8 cellular contexts compared by ENCODE assay signal in genomic region chr18:63162271-63163014, GRCh38.
DNase-seq lines count a peak whose midpoint lies in the region; ATAC-seq and TF ChIP-seq lines count a peak whose summit lies in the region.

No MANE protein-coding gene starts in this region.

- H3K9ac ChIP-seq in SU-DHL-6 (ENCODE audit: low read length) = peak overlapping the region; percentile 67

- intact Hi-C loops in thyroid gland (cut with DNase I) = no loop called here

- no peaks in the 10 kb centered on the region; the same call in 1 of the 2 replicates for H4K20me1 ChIP-seq in SU-DHL-6 (ENCODE audit: low read depth, low read length)

- 86% methylated on average over 7 of the region's 7 CpGs for WGBS in thyroid gland, 2 donors

- H3K4me2 ChIP-seq in SU-DHL-6 (ENCODE audit: low read depth, low read length, poor library complexity, severe bottlenecking) = peak overlapping the region; percentile 75

- TF ChIP-seq POLR2A in thyroid gland (IDR thresholded peaks at IDR 0.05) = no peak

- H3K4me3 ChIP-seq in SU-DHL-6 (ENCODE audit: insufficient read depth, low read length, poor library complexity, severe bottlenecking) (peak overlapping the region; percentile 21), thyroid gland (replicated peaks in 1 of 3) (no peak overlapping the region)

- peaks cover 72% of the 10 kb centered on the region for H3F3A ChIP-seq in SU-DHL-6 (ENCODE audit: insufficient read depth)

- H3K9me3 ChIP-seq in SU-DHL-6 (ENCODE audit: insufficient read depth, low read length) (no peaks in the 10 kb centered on the region), thyroid gland (no peaks in the 10 kb centered on the region)

- no peaks in the 10 kb centered on the region for H3K9me2 ChIP-seq in SU-DHL-6 (replicated peaks; ENCODE audit: insufficient read depth, low read length)

- no peak for TF ChIP-seq CTCF in SU-DHL-6 (IDR thresholded peaks at IDR 0.05; ENCODE audit: insufficient read depth, low read length, poor library complexity, severe bottlenecking)
- TF ChIP-seq CTCF in thyroid gland (IDR thresholded peaks at IDR 0.05) = no peak

- H3K36me3 ChIP-seq in SU-DHL-6 (ENCODE audit: low read length) (no peaks in the 10 kb centered on the region), thyroid gland (no peaks in the 10 kb centered on the region)

- peak; percentile 15 for ATAC-seq in GM18870 (IDR thresholded peaks at IDR 0.05; ENCODE audit: unreplicated experiment)
- peak; percentile 19 for ATAC-seq in HG02852 (IDR thresholded peaks at IDR 0.05; ENCODE audit: unreplicated experiment)

- no peaks in the 10 kb centered on the region for H3K27me3 ChIP-seq in SU-DHL-6 (ENCODE audit: low read length)
- H3K27me3 ChIP-seq in thyroid gland = no peaks in the 10 kb centered on the region

- H2AFZ ChIP-seq in SU-DHL-6 (ENCODE audit: low read depth, low read length, severe bottlenecking) = no peak overlapping the region

- peaks cover 13 to 53% of the 10 kb centered on the region in 2 donors for H3K4me1 ChIP-seq in thyroid gland

- peak; percentile 65 for DNase-seq in germinal center (ENCODE audit: low spot score)
- no peak for DNase-seq in thyroid gland
- DNase-seq in GF-D8 (lab: John Stamatoyannopoulos, UW) = no peak
- DNase-seq in inferior parietal cortex (ENCODE audit: extremely low spot score) = no peak
- no peak for DNase-seq in H4 (ENCODE audit: low spot score)

- peaks cover 46% of the 10 kb centered on the region for H3K79me2 ChIP-seq in SU-DHL-6 (ENCODE audit: insufficient read depth, low read length)

- peak overlapping the region; percentile 92 for H3K27ac ChIP-seq in SU-DHL-6 (ENCODE audit: low read depth, low read length)
- peak overlapping the region in 2 of 3 donors; percentile 44 to 54 for H3K27ac ChIP-seq in thyroid gland
